In genomic region chr17:78107976-78108725, GRCh38 we compare ENCODE assay signal across 22 cellular contexts. TPM values are rescaled to one million over a fixed set of nuclear protein-coding genes. Genes with fewer than 3 reads are reported as not detected.
DNase-seq lines count a peak whose midpoint lies in the region; ATAC-seq and TF ChIP-seq lines count a peak whose summit lies in the region.
"Had no signal": no experiment of that assay in that cellular context is flagged by ENCODE, and none has a peak within 500 bp of the region (broad histone marks: within the 10 kb centered on the region; RNA-seq: fewer than 3 reads in every experiment).

No MANE protein-coding gene starts in this region.

- 92% methylated on average over 21 of the region's 21 CpGs for WGBS in right cardiac atrium

- peak; percentile 10 for TF ChIP-seq POLR2A in erythroblast (IDR thresholded peaks at IDR 0.05; ENCODE audit: low read length)

- H3K4me3 ChIP-seq in right cardiac atrium (ENCODE audit: low read length) (no peak overlapping the region), right atrium auricular region (no peak overlapping the region), PC-3 (ENCODE audit: low read length) (no peak overlapping the region), tibial artery (no peak overlapping the region), SJCRH30 (no peak overlapping the region)
- H3K4me3 ChIP-seq: ascending aorta, coronary artery, mucosa of descending colon, testis had no signal

- H3K27me3 ChIP-seq in right cardiac atrium (ENCODE audit: control insufficient read depth, insufficient read depth): no peaks in the 10 kb centered on the region
- no peaks in the 10 kb centered on the region for H3K27me3 ChIP-seq in right atrium auricular region
- no peaks in the 10 kb centered on the region for H3K27me3 ChIP-seq in PC-3 (ENCODE audit: low read length)
- peaks cover 0 to 10% of the 10 kb centered on the region in 2 donors for H3K27me3 ChIP-seq in tibial artery
- H3K27me3 ChIP-seq in SJCRH30: no peaks in the 10 kb centered on the region
- H3K27me3 ChIP-seq: ascending aorta, testis had no signal

- intact Hi-C loops in right cardiac atrium (cut with DNase I) (loop anchor here in 1 of 4 donors (5.0 kb wide), 1 partner anchor 74 kb away; no protein-coding TSS in a partner anchor), PC-3 (cut with micrococcal nuclease) (no loop called here), tibial artery (cut with DNase I; ENCODE audit: low total_unique reads) (no loop called here)

- no peaks in the 10 kb centered on the region for H3F3A ChIP-seq in PC-3 (ENCODE audit: low read length, unreplicated experiment)

- CTCF ChIA-PET in PC-3 (lab: Charles Lee): no interaction called here

- H3K36me3 ChIP-seq in right atrium auricular region (peaks cover 26% of the 10 kb centered on the region), PC-3 (ENCODE audit: low read depth, low read length) (0 out of 2 replicates have a peak, but pooled peaks cover 2% of the 10 kb centered on the region), tibial artery (peaks cover 20 to 48% (median 26%) of the 10 kb centered on the region in 3 donors), SJCRH30 (peaks cover 4% of the 10 kb centered on the region)

- H3K27ac ChIP-seq in right cardiac atrium (ENCODE audit: low read length) (no peak overlapping the region), right atrium auricular region (no peak overlapping the region), PC-3 (ENCODE audit: low read length) (no peak overlapping the region), tibial artery (no peak overlapping the region), SJCRH30 (no peak overlapping the region)
- H3K27ac ChIP-seq: ascending aorta, coronary artery, testis had no signal

- TF ChIP-seq CTCF in right atrium auricular region (IDR thresholded peaks at IDR 0.05) (no peak), PC-3 (conservative IDR thresholded peaks at IDR 0.05; ENCODE audit: low read depth, low read length) (no peak), tibial artery (IDR thresholded peaks at IDR 0.05) (no peak)

- H3K4me2 ChIP-seq in PC-3 (ENCODE audit: low read length): 0 out of 2 replicates have a peak overlapping the region, but pooled peaks have one; percentile 1

- no peak overlapping the region for H2AFZ ChIP-seq in PC-3 (ENCODE audit: low read length)

- no peak for ATAC-seq in right cardiac atrium
- ATAC-seq in PC-3: no peak
- ATAC-seq in GM21423 (IDR thresholded peaks at IDR 0.05; ENCODE audit: unreplicated experiment): no peak
- ATAC-seq: left cardiac atrium, mucosa of descending colon had no signal

- H4K20me1 ChIP-seq in PC-3 (ENCODE audit: low read length): no peaks in the 10 kb centered on the region

- H3K9ac ChIP-seq in PC-3 (ENCODE audit: low read length): no peak overlapping the region

- POLR2A ChIA-PET in PC-3 (lab: Charles Lee; ENCODE audit: unreplicated experiment): no interaction called here

- no peaks in the 10 kb centered on the region for H3K4me1 ChIP-seq in right cardiac atrium (ENCODE audit: control insufficient read depth, insufficient read depth, low read length)
- H3K4me1 ChIP-seq in right atrium auricular region: peaks cover 0 to 24% of the 10 kb centered on the region in 2 donors
- peaks cover 13% of the 10 kb centered on the region for H3K4me1 ChIP-seq in PC-3 (ENCODE audit: insufficient read depth, low read length)
- peaks cover 0 to 5% (median 2%) of the 10 kb centered on the region in 4 donors for H3K4me1 ChIP-seq in tibial artery
- H3K4me1 ChIP-seq in SJCRH30: peaks cover 4% of the 10 kb centered on the region; the same call in 1 of the 2 replicates

- H3K9me3 ChIP-seq in right cardiac atrium (ENCODE audit: control insufficient read depth, low read length) (no peaks in the 10 kb centered on the region), right atrium auricular region (no peaks in the 10 kb centered on the region), PC-3 (ENCODE audit: low read length) (no peaks in the 10 kb centered on the region), tibial artery (no peaks in the 10 kb centered on the region), SJCRH30 (replicated peaks) (no peaks in the 10 kb centered on the region)
- H3K9me3 ChIP-seq: ascending aorta, mucosa of descending colon, testis had no signal

- H3K79me2 ChIP-seq in PC-3 (ENCODE audit: low read length): no peaks in the 10 kb centered on the region

- no TSS peak for BruUV-seq in PC-3 (replicated peaks; lab: Mats Ljungman, UMichigan)

- DNase-seq in right cardiac atrium (peak in 2 of 3 donors; percentile 44 to 56), right atrium auricular region (ENCODE audit: low spot score) (no peak), PC-3 (no peak), erythroblast (lab: John Stamatoyannopoulos, UW) (no peak), tibial artery (peak; percentile 14 to 46), NCI-H524 (lab: John Stamatoyannopoulos, UW) (no peak), SJCRH30 (no peak)
- DNase-seq: activated CD4-positive, alpha-beta T cell treated with anti-CD3 and anti-CD28 coated beads for 1 hour; DMS 273 treated with DMSO at 0.1 percent for 48 hours; foreskin melanocyte; KBM-7; left cardiac atrium; NCI-H526; stimulated activated CD4-positive, alpha-beta T cell treated with anti-CD3 and anti-CD28 coated beads, Interleukin-4, amount 100 ng/mL, for 1 hour; testis had no signal

- H3K9me2 ChIP-seq in PC-3 (replicated peaks; ENCODE audit: low read length): no peaks in the 10 kb centered on the region

RNA-seq across cellular contexts. Expression of gene TMC6, which starts 20.4 kb away (rescaled TPM):
- total RNA-seq in right cardiac atrium (10 to 100 TPM; 27.9 to 45.4 (median 38.2) TPM), right atrium auricular region (10 to 100 TPM in 1 of 2 donors, 1 to 10 TPM in 1; 7.5 to 41.3 TPM), PC-3 (2014; rRNA removed) (97.3 and 138 TPM in 2 replicates)
- 21.2 TPM for polyA plus RNA-seq in right cardiac atrium
- 18.8 and 23.2 TPM in 2 replicates for total RNA-seq in SJCRH30 (2014; rRNA removed; shearing (Covaris generic))

RNA-seq across cellular contexts. Expression of gene TMC8, which starts 22.4 kb away (rescaled TPM):
- total RNA-seq in right cardiac atrium: 1 to 10 TPM; 2.6 to 3.9 (median 3.0) TPM
- polyA plus RNA-seq in right cardiac atrium: 2.4 TPM
- total RNA-seq in right atrium auricular region: 1 to 10 TPM; 1.0 to 2.6 TPM
- total RNA-seq in PC-3 (2014; rRNA removed): 4.6 and 5.3 TPM in 2 replicates
- total RNA-seq in SJCRH30 (2014; rRNA removed; shearing (Covaris generic)): 0.28 and 0.30 TPM in 2 replicates

RNA-seq across cellular contexts. Expression of gene C17orf99, which starts 38.0 kb away (rescaled TPM):
- total RNA-seq in right cardiac atrium (not detected), right atrium auricular region (not detected), PC-3 (2014; rRNA removed) (3.2 TPM in 1 of 2 replicates, not detected in the other)
- polyA plus RNA-seq in right cardiac atrium: not detected
- not detected in 2 replicates for total RNA-seq in SJCRH30 (2014; rRNA removed; shearing (Covaris generic))
- total RNA-seq: ascending aorta, endothelial cell of umbilical vein, H1, left cardiac atrium, mucosa of descending colon, osteocyte had no signal
- polyA plus RNA-seq: endothelial cell of umbilical vein, H1 had no signal

Comparison
In these comparisons a context has a peak if more than half of its experiments do, and no peak if none do; other contexts are left out.
1. DNase-seq: peak in right cardiac atrium (2 of 3) and tibial artery (2 of 2); none in right atrium auricular region (single experiment), PC-3 (single experiment), erythroblast (0 of 2), NCI-H524 (0 of 2) and SJCRH30 (0 of 2).